Comparison of ENCODE assay signal across 8 cellular contexts in genomic region chr5:14447958-14448881, GRCh38.
A peak's percentile ranks its signal among the peaks of the same experiment; 100 is the strongest.
DNase-seq lines count a peak whose midpoint lies in the region; ATAC-seq and TF ChIP-seq lines count a peak whose summit lies in the region.

No MANE protein-coding gene starts in this region.

- peak; percentile 14 for TF ChIP-seq CTCF in GM13977 (IDR thresholded peaks at IDR 0.05; ENCODE audit: extremely low read depth, insufficient read depth, missing control alignments)

- ATAC-seq in HG02981 (IDR thresholded peaks at IDR 0.05; ENCODE audit: unreplicated experiment) (peak; percentile 45), GM19395 (IDR thresholded peaks at IDR 0.05; ENCODE audit: unreplicated experiment) (no peak)

- in situ Hi-C loops in GM13977 (cut with MboI; ENCODE audit: low pct_unique_long_range_greater_than_20kb, low sequenced_read_pairs, unreplicated experiment) = no loop called here

- DNase-seq in GM13977 (ENCODE audit: low spot score) (peak; percentile 57), astrocyte of the hippocampus (ENCODE audit: low read depth, low spot score) (peak; percentile 32), myocyte (ENCODE audit: low read depth) (peak; percentile 73), amniotic stem cell (lab: John Stamatoyannopoulos, UW) (no peak), T1000 (lab: John Stamatoyannopoulos, UW) (no peak)
- DNase-seq in stimulated activated naive CD4-positive, alpha-beta T cell treated with Interleukin-2 at 50 U/mL for 16 hours (lab: John Stamatoyannopoulos, UW) = no peak

Comparison
In these comparisons a context has a peak if more than half of its experiments do, and no peak if none do; other contexts are left out.
1. DNase-seq: peak in GM13977 (single experiment), astrocyte of the hippocampus (single experiment) and myocyte (single experiment); none in amniotic stem cell (single experiment), T1000 (single experiment) and stimulated activated naive CD4-positive, alpha-beta T cell treated with Interleukin-2 at 50 U/mL for 16 hours (single experiment).